In the genomic region with DNA sequence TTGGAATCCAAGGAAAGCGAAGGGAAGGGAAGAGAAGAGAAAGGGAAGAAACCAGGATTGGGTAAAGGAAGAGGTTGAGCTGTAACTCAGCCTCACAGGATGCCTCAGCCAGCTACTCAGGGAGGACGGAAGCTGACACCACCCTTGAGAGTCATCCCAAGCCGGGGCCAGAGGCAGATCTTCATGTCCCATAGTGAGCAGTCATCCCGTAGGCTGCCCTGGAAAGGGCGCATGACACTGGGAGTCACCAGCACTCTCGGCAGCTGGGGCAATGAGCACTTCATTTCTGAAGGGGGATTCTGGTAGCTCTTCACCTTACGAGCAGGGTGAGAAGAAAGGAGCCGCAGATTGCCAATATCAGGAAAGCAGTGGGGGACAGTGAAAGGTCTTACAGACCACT, we compare ENCODE assay signal across 19 cellular contexts.
DNase-seq lines count a peak whose midpoint lies in the region; ATAC-seq, FAIRE-seq and TF ChIP-seq lines count a peak whose summit lies in the region.
"Had no signal": no experiment of that assay in that cellular context is flagged by ENCODE, and none has a peak within 500 bp of the region (broad histone marks: within the 10 kb centered on the region; RNA-seq: fewer than 3 reads in every experiment).

No MANE protein-coding gene starts in this region.

- intact Hi-C loops in cardiac septum (cut with DNase I) = no loop called here
- intact Hi-C loops in left cardiac atrium (cut with DNase I) = no loop called here

- no peak overlapping the region for H2BK12ac ChIP-seq in H1 (ENCODE audit: low read depth, low read length)

- no peak overlapping the region for H2BK15ac ChIP-seq in H1 (ENCODE audit: low read length)

- WGBS in H1 (ENCODE audit: extremely low coverage in 1 of 2, insufficient coverage in 1 of 2, insufficient read length in 1 of 2, insufficient replicate concordance in 2 of 2, low coverage in 1 of 2, low lambda C conversion rate in 2 of 2, missing lambda C conversion rate in 1 of 2), 2 experiments = 79% methylated on average over 8 of the region's 8 CpGs; no CpG with 5 or more reads in 1 of the 2 experiments

- no peak overlapping the region for H2BK5ac ChIP-seq in H1 (ENCODE audit: low read depth, low read length)

- no peaks in the 10 kb centered on the region for H4K20me1 ChIP-seq in H1 (replicated peaks in 1 of 2; ENCODE audit: control insufficient read depth in 1 of 2, insufficient read depth in 2 of 2, low read length in 2 of 2)

- H3K14ac ChIP-seq in H1 (ENCODE audit: insufficient read length) = no peak overlapping the region

- H3K23ac ChIP-seq in H1 (ENCODE audit: insufficient read length) = no peak overlapping the region

- H3K9me3 Mint-ChIP-seq in stimulated activated naive B cell treated with anti-CD40 and anti-IgM and Interleukin-4, amounts not matched to agents 10 μg/mL and 1 μg/mL and 100 μg/mL, for 72 hours = peaks cover 2 to 4% of the 10 kb centered on the region in 2 donors
- H3K9me3 Mint-ChIP-seq: HFFc6 had no signal

- no peaks in the 10 kb centered on the region for H3K4me1 Mint-ChIP-seq in stimulated activated naive B cell treated with anti-CD40 and anti-IgM and Interleukin-4, amounts not matched to agents 10 μg/mL and 1 μg/mL and 100 μg/mL, for 72 hours
- H3K4me1 Mint-ChIP-seq: CD14-positive monocyte had no signal

- ATAC-seq in left cardiac atrium (no peak), GM18511 (IDR thresholded peaks at IDR 0.05; ENCODE audit: unreplicated experiment) (no peak)
- ATAC-seq in stimulated activated naive B cell treated with anti-CD40 and anti-IgM and Interleukin-4, amounts not matched to agents 10 μg/mL and 1 μg/mL and 100 μg/mL, for 72 hours (replicated peaks) = no peak
- ATAC-seq: CD8-positive, alpha-beta T cell had no signal

- no peak for TF ChIP-seq EP300 in H1 (IDR thresholded peaks at IDR 0.05; ENCODE audit: borderline replicate concordance in 1 of 2, low read depth in 2 of 2, low read length in 2 of 2)

- TF ChIP-seq RAD21 in H1 (IDR thresholded peaks at IDR 0.05 in 1 of 2, conservative IDR thresholded peaks at IDR 0.05 in 1 of 2; ENCODE audit: low read depth in 2 of 2, low read length in 2 of 2) = no peak

- H3K36me3 ChIP-seq in H1 (ENCODE audit: control insufficient read depth in 2 of 4, insufficient read depth in 4 of 4, low read length in 3 of 4) = no peaks in the 10 kb centered on the region
- H3K36me3 ChIP-seq: HAP-1 had no signal

- DNase-seq in cardiac septum (ENCODE audit: low spot score) (peak; percentile 47), left cardiac atrium (no peak), H1 (ENCODE audit: low read depth in 1 of 2, low spot score in 2 of 2) (no peak), mesenteric fat pad (ENCODE audit: low spot score) (peak; percentile 71), hepatic stellate cell (ENCODE audit: low spot score) (no peak)
- DNase-seq in activated CD8-positive, alpha-beta memory T cell treated with anti-CD3 and anti-CD28 coated beads, Interleukin-2, amount 50 U/mL, for 4 hours = no peak
- no peak for DNase-seq in stimulated activated naive B cell treated with anti-CD40 and anti-IgM and Interleukin-4, amounts not matched to agents 10 μg/mL and 1 μg/mL and 100 μg/mL, for 72 hours
- DNase-seq: CD8-positive, alpha-beta T cell; COR-L47; DMS153; DMS79 treated with DMSO at 0.1 percent for 48 hours; GF-D8; GM23248; HFFc6 had no signal

- no peak overlapping the region for H3K4me3 Mint-ChIP-seq in stimulated activated naive B cell treated with anti-CD40 and anti-IgM and Interleukin-4, amounts not matched to agents 10 μg/mL and 1 μg/mL and 100 μg/mL, for 72 hours
- H3K4me3 Mint-ChIP-seq: CD8-positive, alpha-beta T cell; HFFc6 had no signal

- H3K4me2 ChIP-seq in H1 (ENCODE audit: insufficient read depth in 1 of 2, low read depth in 2 of 2, low read length in 2 of 2) = no peak overlapping the region

- no peaks in the 10 kb centered on the region for H3K23me2 ChIP-seq in H1 (ENCODE audit: low read depth, low read length)

- no peak overlapping the region for H2AK5ac ChIP-seq in H1 (ENCODE audit: low read depth, low read length)

- no peaks in the 10 kb centered on the region for H3K79me2 ChIP-seq in H1 (ENCODE audit: control insufficient read depth in 1 of 2, insufficient read depth in 2 of 2, low read length in 2 of 2)

- no peak overlapping the region for H3K27ac Mint-ChIP-seq in stimulated activated naive B cell treated with anti-CD40 and anti-IgM and Interleukin-4, amounts not matched to agents 10 μg/mL and 1 μg/mL and 100 μg/mL, for 72 hours
- H3K27ac Mint-ChIP-seq: CD14-positive monocyte; CD8-positive, alpha-beta T cell; HFFc6 had no signal

- CTCF ChIA-PET in H1 (lab: Charles Lee; ENCODE audit: partially characterized antibody) = interaction anchor here (0.6 to 1.9 kb wide), 7 partner anchors 8 to 99 kb away, joined by 3 to 6 read pairs (median 3); no protein-coding TSS in a partner anchor

- H4K8ac ChIP-seq in H1 (ENCODE audit: extremely low read depth, insufficient read depth, low read length) = peak overlapping the region; percentile 60; the same call in 1 of the 2 replicates

- H2BK20ac ChIP-seq in H1 (ENCODE audit: low read length) = no peak overlapping the region

- no peaks in the 10 kb centered on the region for H3K79me1 ChIP-seq in H1 (ENCODE audit: low read depth, low read length)

- no peak overlapping the region for H3K4me3 ChIP-seq in H1 (ENCODE audit: extremely low read depth in 1 of 4, insufficient read depth in 2 of 4, low read depth in 3 of 4, low read length in 4 of 4)
- H3K4me3 ChIP-seq: GM23248, HAP-1 had no signal

- H3K27me3 Mint-ChIP-seq in stimulated activated naive B cell treated with anti-CD40 and anti-IgM and Interleukin-4, amounts not matched to agents 10 μg/mL and 1 μg/mL and 100 μg/mL, for 72 hours = peaks cover 21 to 33% of the 10 kb centered on the region in 2 donors

- H3K36me3 Mint-ChIP-seq in stimulated activated naive B cell treated with anti-CD40 and anti-IgM and Interleukin-4, amounts not matched to agents 10 μg/mL and 1 μg/mL and 100 μg/mL, for 72 hours = no peaks in the 10 kb centered on the region
- H3K36me3 Mint-ChIP-seq: CD14-positive monocyte; CD8-positive, alpha-beta T cell had no signal

- H3K4me1 ChIP-seq in H1 (replicated peaks in 1 of 4; ENCODE audit: control insufficient read depth in 3 of 4, insufficient read depth in 4 of 4, low read length in 3 of 4) = peaks cover 0 to 2% (median 0%) of the 10 kb centered on the region in 4 experiments; a peak in 1 of 7 replicates
- H3K4me1 ChIP-seq: HAP-1 had no signal

- no peak overlapping the region for H3K56ac ChIP-seq in H1 (replicated peaks; ENCODE audit: insufficient read length, low read depth, low read length)

- no peak overlapping the region for H4K91ac ChIP-seq in H1 (replicated peaks; ENCODE audit: insufficient read length, low read length)

- no peak overlapping the region for H2AFZ ChIP-seq in H1 (ENCODE audit: low read length)
- H2AFZ ChIP-seq: GM23248 had no signal

- 0 out of 7 replicates have a peak, but pooled peaks cover 0 to 2% (median 0%) of the 10 kb centered on the region in 4 experiments for H3K27me3 ChIP-seq in H1 (replicated peaks in 1 of 4; ENCODE audit: control insufficient read depth in 3 of 4, extremely low read depth in 1 of 4, insufficient read depth in 3 of 4, low read length in 3 of 4)

- no peak overlapping the region for H3K18ac ChIP-seq in H1 (ENCODE audit: extremely low read depth, low read length)

- no peak overlapping the region for H3K9ac ChIP-seq in H1 (replicated peaks in 1 of 4; ENCODE audit: extremely low read depth in 1 of 4, low read depth in 3 of 4, low read length in 3 of 4)
- H3K9ac ChIP-seq: GM23248 had no signal

- H4K5ac ChIP-seq in H1 (ENCODE audit: insufficient read length, low read depth, low read length) = no peak overlapping the region

- no peak for FAIRE-seq in H1 (lab: Jason Lieb, UNC)
- FAIRE-seq: D721Med had no signal

- no peak overlapping the region for H3K4ac ChIP-seq in H1 (replicated peaks; ENCODE audit: insufficient read length, low read depth, low read length)

- H3K27ac ChIP-seq in H1 (ENCODE audit: low read depth, low read length) = no peak overlapping the region
- H3K27ac ChIP-seq: 22Rv1, GM23248 had no signal

- H3K9me3 ChIP-seq in H1 (ENCODE audit: insufficient read depth in 2 of 2, low read depth in 1 of 2, low read length in 1 of 2) = no peaks in the 10 kb centered on the region

- TF ChIP-seq POLR2A in H1 (IDR thresholded peaks at IDR 0.05; ENCODE audit: control extremely low read depth in 1 of 2, low read depth in 2 of 2, low read length in 2 of 2) = no peak

- no peak for TF ChIP-seq CTCF in H1 (IDR thresholded peaks at IDR 0.05; ENCODE audit: control extremely low read depth in 1 of 3, insufficient read depth in 1 of 3, low read depth in 1 of 3, low read length in 3 of 3)

- no peak overlapping the region for H2BK120ac ChIP-seq in H1 (replicated peaks; ENCODE audit: low read depth, low read length)

- POLR2A ChIA-PET in H1 (lab: Charles Lee; ENCODE audit: partially characterized antibody) = interaction anchor here (1.3 kb wide), 1 partner anchor 67 kb away, joined by 3 read pairs; no protein-coding TSS in a partner anchor

TF ChIP-seq in H1, 55 proteins besides CTCF, POLR2A, EP300 and RAD21 (continues in another document):
- TF ChIP-seq TEAD4 (IDR thresholded peaks at IDR 0.05; ENCODE audit: low read depth, low read length) (no peak), JUND (IDR thresholded peaks at IDR 0.05; ENCODE audit: low read length) (no peak), NANOG (IDR thresholded peaks at IDR 0.05; ENCODE audit: insufficient read depth, low read depth, low read length, poor library complexity, severe bottlenecking) (no peak), TBP (IDR thresholded peaks at IDR 0.05; ENCODE audit: low read depth, low read length) (no peak), SRF (IDR thresholded peaks at IDR 0.05; ENCODE audit: low read depth, low read length) (no peak), RXRA (IDR thresholded peaks at IDR 0.05; ENCODE audit: insufficient read depth, low read depth, low read length) (no peak)
- TF ChIP-seq, protein P1, sequence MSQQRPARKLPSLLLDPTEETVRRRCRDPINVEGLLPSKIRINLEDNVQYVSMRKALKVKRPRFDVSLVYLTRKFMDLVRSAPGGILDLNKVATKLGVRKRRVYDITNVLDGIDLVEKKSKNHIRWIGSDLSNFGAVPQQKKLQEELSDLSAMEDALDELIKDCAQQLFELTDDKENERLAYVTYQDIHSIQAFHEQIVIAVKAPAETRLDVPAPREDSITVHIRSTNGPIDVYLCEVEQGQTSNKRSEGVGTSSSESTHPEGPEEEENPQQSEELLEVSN (IDR thresholded peaks at IDR 0.05) = no peak
- TF ChIP-seq, protein P2, sequence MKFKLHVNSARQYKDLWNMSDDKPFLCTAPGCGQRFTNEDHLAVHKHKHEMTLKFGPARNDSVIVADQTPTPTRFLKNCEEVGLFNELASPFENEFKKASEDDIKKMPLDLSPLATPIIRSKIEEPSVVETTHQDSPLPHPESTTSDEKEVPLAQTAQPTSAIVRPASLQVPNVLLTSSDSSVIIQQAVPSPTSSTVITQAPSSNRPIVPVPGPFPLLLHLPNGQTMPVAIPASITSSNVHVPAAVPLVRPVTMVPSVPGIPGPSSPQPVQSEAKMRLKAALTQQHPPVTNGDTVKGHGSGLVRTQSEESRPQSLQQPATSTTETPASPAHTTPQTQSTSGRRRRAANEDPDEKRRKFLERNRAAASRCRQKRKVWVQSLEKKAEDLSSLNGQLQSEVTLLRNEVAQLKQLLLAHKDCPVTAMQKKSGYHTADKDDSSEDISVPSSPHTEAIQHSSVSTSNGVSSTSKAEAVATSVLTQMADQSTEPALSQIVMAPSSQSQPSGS (IDR thresholded peaks at IDR 0.05; ENCODE audit: low read length) = no peak

Comparison
In these comparisons a context has a peak if more than half of its experiments do, and no peak if none do; other contexts are left out.
1. DNase-seq: peak in cardiac septum (single experiment) and mesenteric fat pad (single experiment); none in left cardiac atrium (single experiment), H1 (0 of 2), activated CD8-positive, alpha-beta memory T cell treated with anti-CD3 and anti-CD28 coated beads, Interleukin-2, amount 50 U/mL, for 4 hours (single experiment), hepatic stellate cell (single experiment) and stimulated activated naive B cell treated with anti-CD40 and anti-IgM and Interleukin-4, amounts not matched to agents 10 μg/mL and 1 μg/mL and 100 μg/mL, for 72 hours (single experiment).